8 cellular contexts compared by ENCODE assay signal in the genomic region with DNA sequence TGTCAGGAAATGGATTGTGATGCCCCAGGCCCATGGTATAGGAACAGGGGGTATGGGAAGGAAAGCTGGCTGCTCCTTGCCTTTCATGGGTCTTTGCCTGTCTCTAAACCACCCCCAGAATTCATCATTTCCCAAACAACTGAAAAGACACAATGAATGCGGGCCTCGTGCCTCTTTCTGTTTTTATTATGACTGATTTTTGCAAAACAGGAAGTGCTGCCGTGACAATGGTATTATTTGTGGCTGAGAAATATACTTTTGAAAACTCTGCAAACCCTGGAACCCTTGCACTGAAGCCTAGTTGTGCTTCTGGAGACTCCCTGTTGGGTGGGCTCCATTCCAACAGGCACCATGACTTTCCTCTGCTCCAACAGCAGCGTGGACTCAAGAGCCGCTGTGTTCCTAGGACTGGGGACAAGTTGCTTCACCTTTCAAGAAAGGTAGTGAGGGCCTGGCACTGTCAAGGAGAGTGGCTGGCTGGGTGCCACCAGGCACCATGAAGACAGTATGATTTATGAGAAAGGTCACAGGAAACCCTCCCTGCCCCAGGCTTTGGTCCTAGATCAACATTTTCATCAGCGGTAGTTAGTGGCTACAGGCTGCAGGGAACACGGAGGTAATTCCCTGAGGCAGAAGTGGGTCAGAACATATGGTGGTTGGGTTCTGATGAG. TPM values are rescaled to one million over a fixed set of nuclear protein-coding genes. Genes with fewer than 3 reads are reported as not detected.
DNase-seq lines count a peak whose midpoint lies in the region; TF ChIP-seq lines count a peak whose summit lies in the region.

No MANE protein-coding gene starts in this region.

- no peak overlapping the region for H3K4me3 ChIP-seq in skin epidermis

- peak overlapping the region; percentile 96 for H3K27ac Mint-ChIP-seq in T-helper 2 cell treated with Interferon-gamma antibody and Interleukin-4, amounts not matched to agents 5 μg/mL and 100 μg/mL, for 36 hours

- intact Hi-C loops in posterior vena cava (cut with DNase I), result no loop called here

- TF ChIP-seq CTCF in GM13976 (IDR thresholded peaks at IDR 0.05; ENCODE audit: borderline replicate concordance, control extremely low read depth, extremely low read depth, insufficient read depth, missing control alignments), result no peak

- no peaks in the 10 kb centered on the region for H3K9me3 Mint-ChIP-seq in T-helper 2 cell treated with Interferon-gamma antibody and Interleukin-4, amounts not matched to agents 5 μg/mL and 100 μg/mL, for 36 hours

- H3K27ac ChIP-seq in skin epidermis, result peak overlapping the region in 19 of 21 experiments; percentile 9 to 89 (median 62)

- H3K36me3 Mint-ChIP-seq in T-helper 2 cell treated with Interferon-gamma antibody and Interleukin-4, amounts not matched to agents 5 μg/mL and 100 μg/mL, for 36 hours (ENCODE audit: low read depth), result peaks cover 16% of the 10 kb centered on the region

- peaks cover 49% of the 10 kb centered on the region for H3K4me1 Mint-ChIP-seq in T-helper 2 cell treated with Interferon-gamma antibody and Interleukin-4, amounts not matched to agents 5 μg/mL and 100 μg/mL, for 36 hours (ENCODE audit: low read depth)

- no peaks in the 10 kb centered on the region for H3K27me3 Mint-ChIP-seq in T-helper 2 cell treated with Interferon-gamma antibody and Interleukin-4, amounts not matched to agents 5 μg/mL and 100 μg/mL, for 36 hours (ENCODE audit: low read depth)

- DNase-seq in GM13976 (ENCODE audit: low spot score) (peak; percentile 48), cerebellum (ENCODE audit: low spot score) (peak; percentile 44), posterior vena cava (ENCODE audit: low spot score) (no peak), NCI-H2107 (lab: John Stamatoyannopoulos, UW) (no peak), NCI-H2196 treated with DMSO at 0.1 percent for 48 hours (lab: John Stamatoyannopoulos, UW; ENCODE audit: unreplicated experiment) (no peak), NCI-H1436 treated with DMSO at 0.1 percent for 48 hours (lab: John Stamatoyannopoulos, UW) (no peak)
- peak; percentile 40 for DNase-seq in T-helper 2 cell treated with Interferon-gamma antibody and Interleukin-4, amounts not matched to agents 5 μg/mL and 100 μg/mL, for 36 hours (ENCODE audit: low spot score)

- in situ Hi-C loops in GM13976 (cut with MboI; ENCODE audit: low sequenced_read_pairs, unreplicated experiment), result no loop called here

- H3K4me3 Mint-ChIP-seq in T-helper 2 cell treated with Interferon-gamma antibody and Interleukin-4, amounts not matched to agents 5 μg/mL and 100 μg/mL, for 36 hours, result peak overlapping the region; percentile 44

RNA-seq across cellular contexts. Expression of gene DGLUCY, which starts 4.8 kb away (rescaled TPM):
- total RNA-seq in cerebellum (31.6 TPM), posterior vena cava (10 to 100 TPM; 36.2 to 44.4 TPM)

RNA-seq across cellular contexts. Expression of gene RPS6KA5, which starts 48.6 kb away (rescaled TPM):
- total RNA-seq in cerebellum (10.6 TPM), posterior vena cava (1 to 10 TPM; 4.0 to 6.4 TPM)

Comparison
In these comparisons a context has a peak if more than half of its experiments do, and no peak if none do; other contexts are left out.
1. DNase-seq: peak in GM13976 (single experiment), T-helper 2 cell treated with Interferon-gamma antibody and Interleukin-4, amounts not matched to agents 5 μg/mL and 100 μg/mL, for 36 hours (single experiment) and cerebellum (single experiment); none in posterior vena cava (single experiment), NCI-H2107 (single experiment), NCI-H2196 treated with DMSO at 0.1 percent for 48 hours (single experiment) and NCI-H1436 treated with DMSO at 0.1 percent for 48 hours (single experiment).